ENCODE assay signal across 26 cellular contexts in genomic region chr5:75091597-75091996, GRCh38. TPM values are rescaled to one million over a fixed set of nuclear protein-coding genes. Genes with fewer than 3 reads are reported as not detected.
A peak's percentile ranks its signal among the peaks of the same experiment; 100 is the strongest.
DNase-seq lines count a peak whose midpoint lies in the region; ATAC-seq, FAIRE-seq and TF ChIP-seq lines count a peak whose summit lies in the region.
"Had no signal": no experiment of that assay in that cellular context is flagged by ENCODE, and none has a peak within 500 bp of the region (broad histone marks: within the 10 kb centered on the region; RNA-seq: fewer than 3 reads in every experiment).

No MANE protein-coding gene starts in this region.

- TF ChIP-seq POLR2A in GM18505 (IDR thresholded peaks at IDR 0.05; ENCODE audit: borderline replicate concordance, extremely low read depth, insufficient read depth, insufficient read length), result no peak

- ATAC-seq in GM18505 (IDR thresholded peaks at IDR 0.05; ENCODE audit: unreplicated experiment) (no peak), HG02571 (IDR thresholded peaks at IDR 0.05; ENCODE audit: unreplicated experiment) (no peak), Right ventricle myocardium inferior (no peak)
- ATAC-seq: heart right ventricle, left lung, sciatic nerve had no signal

- H3K27me3 ChIP-seq in bronchial epithelial cell (ENCODE audit: control insufficient read depth, insufficient read depth, low read length), result no peaks in the 10 kb centered on the region
- no peaks in the 10 kb centered on the region; the same call in 1 of the 2 replicates for H3K27me3 ChIP-seq in SJCRH30
- H3K27me3 ChIP-seq: left lung had no signal

- no peak for TF ChIP-seq CTCF in bronchial epithelial cell (IDR thresholded peaks at IDR 0.05; ENCODE audit: insufficient read depth, low read length, severe bottlenecking)

- DNase-seq in AG20443 (ENCODE audit: low spot score) (peak; percentile 13), HPDE6-E6E7 (ENCODE audit: extremely low spot score) (peak; percentile 15), bronchial epithelial cell (ENCODE audit: low read depth) (peak; percentile 92), kidney tubule cell (ENCODE audit: low spot score) (peak; percentile 87), SJCRH30 (no peak), Right ventricle myocardium inferior (ENCODE audit: missing footprints) (no peak)
- DNase-seq: ACHN; activated CD4-positive, alpha-beta memory T cell treated with anti-CD3 and anti-CD28 coated beads for 36 hours; activated gamma-delta T cell; CD4-positive, alpha-beta T cell; DMS 273 treated with DMSO at 0.1 percent for 48 hours; HCEC 1CT; heart right ventricle; left lung; NCI-H1048; NCI-H1930; NCI-H446; posterior cingulate gyrus; stimulated activated CD8-positive, alpha-beta memory T cell treated with anti-CD3 and anti-CD28 coated beads, Interleukin-4, amount 100 ng/mL, for 48 hours; T-helper 2 cell had no signal

- FAIRE-seq in bronchial epithelial cell (lab: Jason Lieb, UNC), result no peak
- FAIRE-seq: colon, HTR-8/SVneo had no signal

- H3K27ac ChIP-seq in SJCRH30, result no peak overlapping the region
- H3K27ac ChIP-seq: heart right ventricle, left lung, SK-N-MC had no signal

- no peaks in the 10 kb centered on the region for H3K9me3 ChIP-seq in SJCRH30 (replicated peaks)
- H3K9me3 ChIP-seq: heart right ventricle, left lung had no signal

- H3K4me1 ChIP-seq in SJCRH30, result no peaks in the 10 kb centered on the region
- H3K4me1 ChIP-seq: heart right ventricle, left lung had no signal

- intact Hi-C loops in Right ventricle myocardium inferior (cut with DNase I), result no loop called here

- H3K36me3 ChIP-seq in bronchial epithelial cell (ENCODE audit: control insufficient read depth, insufficient read depth, low read length) (no peaks in the 10 kb centered on the region), SJCRH30 (no peaks in the 10 kb centered on the region)
- H3K36me3 ChIP-seq: heart right ventricle, left lung had no signal

- H3K4me3 ChIP-seq in bronchial epithelial cell (ENCODE audit: low read depth, low read length) (no peak overlapping the region), SJCRH30 (no peak overlapping the region)
- H3K4me3 ChIP-seq: heart right ventricle, left lung, SK-N-MC had no signal

RNA-seq across cellular contexts. Expression of gene GCNT4, which starts 39.2 kb away (rescaled TPM):
- total RNA-seq in bronchial epithelial cell, result 2.9 and 5.5 TPM in 2 replicates
- 0.02 and 0.05 TPM in 2 replicates for total RNA-seq in SJCRH30 (2014; rRNA removed; shearing (Covaris generic))
- 0.35 TPM for total RNA-seq in Right ventricle myocardium inferior

Comparison
In these comparisons a context has a peak if more than half of its experiments do, and no peak if none do; other contexts are left out.
1. DNase-seq: peak in AG20443 (single experiment), HPDE6-E6E7 (single experiment), bronchial epithelial cell (single experiment) and kidney tubule cell (single experiment); none in SJCRH30 (0 of 2) and Right ventricle myocardium inferior (single experiment).